Comparison of ENCODE assay signal across 8 cellular contexts in genomic region chr2:205766765-205767359, GRCh38.
DNase-seq lines count a peak whose midpoint lies in the region; ATAC-seq and TF ChIP-seq lines count a peak whose summit lies in the region.

No MANE protein-coding gene starts in this region.

- H3K4me3 ChIP-seq in MG63 (no peak overlapping the region), body of pancreas (no peak overlapping the region)

- WGBS in body of pancreas, 2 donors = 11 to 14% methylated on average over 9 of the region's 9 CpGs

- intact Hi-C loops in body of pancreas (cut with DNase I) = no loop called here

- H3K27ac Mint-ChIP-seq in T-helper 17 cell = no peak overlapping the region

- H3K27me3 ChIP-seq in MG63 (no peaks in the 10 kb centered on the region), body of pancreas (peaks cover 0 to 6% of the 10 kb centered on the region in 2 donors)

- H3K27me3 Mint-ChIP-seq in T-helper 17 cell = peaks cover 77% of the 10 kb centered on the region

- ATAC-seq in GM18511 (IDR thresholded peaks at IDR 0.05; ENCODE audit: unreplicated experiment) = peak; percentile 62
- ATAC-seq in T-helper 17 cell = peak; percentile 52
- no peak for ATAC-seq in body of pancreas
- no peak for ATAC-seq in HG03135 (IDR thresholded peaks at IDR 0.05; ENCODE audit: unreplicated experiment)

- H3K36me3 ChIP-seq in MG63 (no peaks in the 10 kb centered on the region), body of pancreas (replicated peaks in 1 of 2; ENCODE audit: insufficient read depth in 1 of 2, low read depth in 2 of 2) (no peaks in the 10 kb centered on the region)

- no peak for TF ChIP-seq POLR2A in body of pancreas (IDR thresholded peaks at IDR 0.05)

- H3K4me3 Mint-ChIP-seq in T-helper 17 cell = no peak overlapping the region

- DNase-seq in AG20443 (ENCODE audit: low spot score) (peak; percentile 67), MG63 (peak; percentile 38), T-helper 17 cell (peak; percentile 14 to 23 (median 16)), body of pancreas (peak; percentile 60 to 71 (median 60)), iris pigment epithelial cell (ENCODE audit: low read depth) (peak; percentile 63)
- peak; percentile 37 for DNase-seq in stimulated activated CD4-positive, alpha-beta T cell treated with anti-CD3 and anti-CD28 coated beads, Interleukin-1b, Interleukin-23, amount 100 ng/mL, for 48 hours

- peak; percentile 65 to 95 (median 74) for TF ChIP-seq CTCF in body of pancreas (IDR thresholded peaks at IDR 0.05)

- no peaks in the 10 kb centered on the region for H3K9me3 ChIP-seq in MG63
- no peaks in the 10 kb centered on the region for H3K9me3 ChIP-seq in T-helper 17 cell (ENCODE audit: control insufficient read depth, low read length, poor library complexity, severe bottlenecking)
- H3K9me3 ChIP-seq in body of pancreas = no peaks in the 10 kb centered on the region

- no peak overlapping the region for H3K27ac ChIP-seq in body of pancreas

- H3K36me3 Mint-ChIP-seq in T-helper 17 cell (ENCODE audit: low read depth) = no peaks in the 10 kb centered on the region

- H3K4me1 Mint-ChIP-seq in T-helper 17 cell = peaks cover 14% of the 10 kb centered on the region

- H3K4me1 ChIP-seq in body of pancreas = peaks cover 9% of the 10 kb centered on the region

Comparison
In these comparisons a context has a peak if more than half of its experiments do, and no peak if none do; other contexts are left out.
1. DNase-seq: peak in every context shown above with its lines; median percentile 67 in AG20443; 63 in iris pigment epithelial cell; 60 in body of pancreas; 38 in MG63; 37 in stimulated activated CD4-positive, alpha-beta T cell treated with anti-CD3 and anti-CD28 coated beads, Interleukin-1b, Interleukin-23, amount 100 ng/mL, for 48 hours; 16 in T-helper 17 cell.
2. ATAC-seq: peak in GM18511 (single experiment) and T-helper 17 cell (single experiment); none in body of pancreas (single experiment) and HG03135 (single experiment).